33 cellular contexts compared by ENCODE assay signal in the genomic region with DNA sequence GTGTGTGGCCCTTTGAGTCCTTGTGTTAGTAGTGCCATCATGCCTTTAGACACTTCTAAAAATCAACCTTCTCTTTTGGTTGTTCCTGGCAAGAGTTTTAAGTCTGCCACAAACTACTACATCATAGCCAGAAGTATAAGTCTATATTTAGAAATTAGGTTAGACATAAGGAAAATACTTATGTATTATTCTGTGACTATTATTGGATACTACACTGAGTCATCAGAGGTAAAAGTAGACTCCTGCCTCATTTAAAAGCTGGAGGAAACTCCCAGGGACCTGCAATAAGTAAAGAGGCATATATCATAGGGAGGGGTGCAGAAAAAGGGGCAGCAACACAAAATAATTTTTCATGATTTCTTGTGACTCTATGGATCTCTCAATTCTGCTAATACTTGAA.
"Had no signal": no experiment of that assay in that cellular context is flagged by ENCODE, and none has a peak within 500 bp of the region (broad histone marks: within the 10 kb centered on the region; RNA-seq: fewer than 3 reads in every experiment).

No MANE protein-coding gene starts in this region.

- H3K27me3 ChIP-seq: ovary, right lobe of liver, sigmoid colon, suprapubic skin, testis, tibial artery, transverse colon, upper lobe of right lung, uterus had no signal

- H3K79me2 ChIP-seq: parathyroid adenoma had no signal

- H3K4me1 Mint-ChIP-seq: naive B cell; stimulated activated memory B cell treated with anti-CD40 and anti-IgM and Interleukin-4, amounts not matched to agents 10 μg/mL and 1 μg/mL and 100 μg/mL, for 72 hours; stimulated activated naive CD8-positive, alpha-beta T cell treated with anti-CD3 and anti-CD28 coated beads, Interleukin-15, amount 100 ng/mL, for 72 hours had no signal

- H3K9me3 Mint-ChIP-seq: neural crest cell had no signal

- H3K4me3 ChIP-seq: ovary, right lobe of liver, sigmoid colon, skin epidermis, smooth muscle cell, spleen, suprapubic skin, testis, tibial artery, transverse colon, upper lobe of right lung, uterus had no signal

- H3K27ac Mint-ChIP-seq: naive B cell; naive thymus-derived CD8-positive, alpha-beta T cell; natural killer cell treated with Interleukin-12 subunit alpha and Interleukin-12 subunit beta and Interleukin-15 and Interleukin-18, amount 100 ng/mL, for 72 hours; progenitor cell of endocrine pancreas; stimulated activated memory B cell treated with anti-CD40 and anti-IgM and Interleukin-4, amounts not matched to agents 10 μg/mL and 1 μg/mL and 100 μg/mL, for 72 hours; stimulated activated naive CD8-positive, alpha-beta T cell treated with anti-CD3 and anti-CD28 coated beads, Interleukin-15, amount 100 ng/mL, for 72 hours; type B pancreatic cell had no signal

- H2AFZ ChIP-seq: parathyroid adenoma had no signal

- H3K9ac ChIP-seq: parathyroid adenoma had no signal

- DNase-seq: naive B cell; naive thymus-derived CD8-positive, alpha-beta T cell; nephron progenitor cell; occipital lobe; ovary; posterior cingulate gyrus; right cardiac atrium; right lobe of liver; sigmoid colon; spleen; stimulated activated CD4-positive, alpha-beta T cell treated with anti-CD3 and anti-CD28 coated beads, Interleukin-12 subunit alpha, Interleukin-12 subunit beta, amount 100 ng/mL, for 4 hours; stimulated activated CD4-positive, alpha-beta T cell treated with anti-CD3 and anti-CD28 coated beads, Interleukin-1b, Interleukin-23, amount 100 ng/mL, for 48 hours; stimulated activated CD4-positive, alpha-beta T cell treated with anti-CD3 and anti-CD28 coated beads, Interleukin-4, amount 100 ng/mL, for 1 hour; stimulated activated CD4-positive, alpha-beta T cell treated with anti-CD3 and anti-CD28 coated beads, Interleukin-4, amount 100 ng/mL, for 4 hours; stimulated activated CD8-positive, alpha-beta memory T cell treated with anti-CD3 and anti-CD28 coated beads, Interleukin-4, amount 100 ng/mL, for 48 hours; stimulated activated naive CD4-positive, alpha-beta T cell; stimulated activated naive CD8-positive, alpha-beta T cell treated with anti-CD3 and anti-CD28 coated beads, Interleukin-15, amount 100 ng/mL, for 72 hours; stimulated activated naive CD8-positive, alpha-beta T cell treated with anti-CD3 and anti-CD28 coated beads, Interleukin-15, Interleukin-2, amounts not matched to agents 100 U/mL and 50 U/mL, for 24 hours; substantia nigra; testis; tibial artery; transverse colon; upper lobe of right lung; uterus had no signal

- H3K4me3 Mint-ChIP-seq: naive B cell; naive thymus-derived CD8-positive, alpha-beta T cell; natural killer cell treated with Interleukin-12 subunit alpha and Interleukin-12 subunit beta and Interleukin-15 and Interleukin-18, amount 100 ng/mL, for 72 hours; nephron progenitor cell; neural crest cell; stimulated activated memory B cell treated with anti-CD40 and anti-IgM and Interleukin-4, amounts not matched to agents 10 μg/mL and 1 μg/mL and 100 μg/mL, for 72 hours; stimulated activated naive CD8-positive, alpha-beta T cell treated with anti-CD3 and anti-CD28 coated beads, Interleukin-15, amount 100 ng/mL, for 72 hours; type B pancreatic cell had no signal

- H3K27me3 Mint-ChIP-seq: progenitor cell of endocrine pancreas, type B pancreatic cell had no signal

- ATAC-seq: naive thymus-derived CD8-positive, alpha-beta T cell; natural killer cell treated with Interleukin-12 subunit alpha and Interleukin-12 subunit beta and Interleukin-15 and Interleukin-18, amount 100 ng/mL, for 72 hours; right cardiac atrium; right lobe of liver; stimulated activated memory B cell treated with anti-CD40 and anti-IgM and Interleukin-4, amounts not matched to agents 10 μg/mL and 1 μg/mL and 100 μg/mL, for 72 hours; stimulated activated naive CD8-positive, alpha-beta T cell treated with anti-CD3 and anti-CD28 coated beads, Interleukin-15, amount 100 ng/mL, for 72 hours; stimulated activated naive CD8-positive, alpha-beta T cell treated with anti-CD3 and anti-CD28 coated beads, Interleukin-15, Interleukin-2, amounts not matched to agents 100 U/mL and 50 U/mL, for 24 hours; upper lobe of right lung had no signal

- H3K4me1 ChIP-seq: parathyroid adenoma, right lobe of liver, spleen, suprapubic skin, testis, transverse colon, upper lobe of right lung, uterus had no signal

- H3K36me3 Mint-ChIP-seq: naive B cell; natural killer cell treated with Interleukin-12 subunit alpha and Interleukin-12 subunit beta and Interleukin-15 and Interleukin-18, amount 100 ng/mL, for 72 hours; stimulated activated memory B cell treated with anti-CD40 and anti-IgM and Interleukin-4, amounts not matched to agents 10 μg/mL and 1 μg/mL and 100 μg/mL, for 72 hours; type B pancreatic cell had no signal

- H3K4me2 ChIP-seq: smooth muscle cell had no signal

- H3K9me3 ChIP-seq: ovary, right lobe of liver, suprapubic skin, testis, uterus had no signal

- H3K36me3 ChIP-seq: ovary, right lobe of liver, sigmoid colon, spleen, suprapubic skin, tibial artery, transverse colon, upper lobe of right lung, uterus had no signal

- H3K27ac ChIP-seq: ovary, parathyroid adenoma, right lobe of liver, sigmoid colon, skin epidermis, spleen, suprapubic skin, testis, tibial artery, transverse colon, upper lobe of right lung, uterus had no signal
